In genomic region chr22:45537734-45538181, GRCh38 we compare ENCODE assay signal across 1 cellular context.
TF ChIP-seq lines count a peak whose summit lies in the region.

No MANE protein-coding gene starts in this region.

TF ChIP-seq in GM23338, 12 proteins besides CTCF, POLR2A, EP300 and RAD21 (continued from another document):
- TF ChIP-seq ZNF462 (CRISPR knock-in tag; IDR thresholded peaks at IDR 0.05): no peak
- no peak for TF ChIP-seq POLR2AphosphoS5 (IDR thresholded peaks at IDR 0.05; ENCODE audit: low read depth)
- no peak for TF ChIP-seq EZH2phosphoT487 (IDR thresholded peaks at IDR 0.05; ENCODE audit: unreplicated experiment)
- TF ChIP-seq JUNB (IDR thresholded peaks at IDR 0.05; ENCODE audit: unreplicated experiment): no peak
- TF ChIP-seq EZH2 (IDR thresholded peaks at IDR 0.05; ENCODE audit: low read depth, unreplicated experiment): no peak
- TF ChIP-seq REST (IDR thresholded peaks at IDR 0.05; ENCODE audit: unreplicated experiment): no peak
- TF ChIP-seq ZNF114 (CRISPR knock-in tag; IDR thresholded peaks at IDR 0.05): no peak
- no peak for TF ChIP-seq STAT1 (IDR thresholded peaks at IDR 0.05; ENCODE audit: unreplicated experiment)
- no peak for TF ChIP-seq ZNF331 (CRISPR knock-in tag; IDR thresholded peaks at IDR 0.05; ENCODE audit: low read depth)
- TF ChIP-seq CREB1 (CRISPR knock-in tag; IDR thresholded peaks at IDR 0.05; ENCODE audit: low read depth): no peak
- TF ChIP-seq NANOG (IDR thresholded peaks at IDR 0.05; ENCODE audit: borderline replicate concordance): no peak
